9 cellular contexts compared by ENCODE assay signal in genomic region chr10:90288403-90288933, GRCh38.
DNase-seq lines count a peak whose midpoint lies in the region; ATAC-seq, FAIRE-seq and TF ChIP-seq lines count a peak whose summit lies in the region.
"Had no signal": no experiment of that assay in that cellular context is flagged by ENCODE, and none has a peak within 500 bp of the region (broad histone marks: within the 10 kb centered on the region; RNA-seq: fewer than 3 reads in every experiment).

No MANE protein-coding gene starts in this region.

- H3K4me1 ChIP-seq in liver (ENCODE audit: control insufficient read depth in 4 of 4, insufficient read depth in 4 of 4, low read length in 3 of 4), result no peaks in the 10 kb centered on the region

- DNase-seq in DMS53 (lab: John Stamatoyannopoulos, UW) (peak; percentile 33), Kasumi-1 (lab: John Stamatoyannopoulos, UW) (peak; percentile 67 to 80), brain pericyte (ENCODE audit: low read depth, low spot score) (peak; percentile 25), GM12891 (ENCODE audit: insufficient read length, low spot score) (no peak), NCI-H2081 (lab: John Stamatoyannopoulos, UW) (no peak), NCI-H146 (lab: John Stamatoyannopoulos, UW) (no peak)
- DNase-seq: NCI-H526 had no signal

- peak; percentile 46 to 47 for TF ChIP-seq RAD21 in liver (IDR thresholded peaks at IDR 0.05)

- no peak overlapping the region for H3K27ac ChIP-seq in liver (ENCODE audit: low read depth in 1 of 2, low read length in 2 of 2)

- no peak for TF ChIP-seq CTCF in liver (IDR thresholded peaks at IDR 0.05; ENCODE audit: low read depth, low read length, missing input control)

- H3K27me3 ChIP-seq in liver (ENCODE audit: control insufficient read depth in 4 of 4, insufficient read depth in 4 of 4, low read length in 3 of 4), result no peaks in the 10 kb centered on the region

- ATAC-seq in GM19467 (IDR thresholded peaks at IDR 0.05; ENCODE audit: unreplicated experiment), result no peak

- no peak for FAIRE-seq in GM12891 (lab: Jason Lieb, UNC)

- no peak for TF ChIP-seq POLR2A in GM12891 (IDR thresholded peaks at IDR 0.05; ENCODE audit: low read depth, low read length)

- 35% methylated on average over 1 of the region's 1 CpG for WGBS in liver

- no peak overlapping the region for H3K4me3 ChIP-seq in liver (ENCODE audit: low read depth in 1 of 3, low read length in 3 of 3)

- no peak overlapping the region for H3K9ac ChIP-seq in liver (ENCODE audit: low read depth in 1 of 2, low read length in 2 of 2)

- no peaks in the 10 kb centered on the region for H3K9me3 ChIP-seq in liver (ENCODE audit: control insufficient read depth in 4 of 4, low read length in 3 of 4)

- H3K36me3 ChIP-seq in liver (ENCODE audit: control insufficient read depth in 4 of 4, insufficient read depth in 3 of 4, low read depth in 1 of 4, low read length in 3 of 4), result no peaks in the 10 kb centered on the region

TF ChIP-seq in liver, 16 proteins besides CTCF, POLR2A, EP300 and RAD21:
- TF ChIP-seq EGR1 (IDR thresholded peaks at IDR 0.05; ENCODE audit: low read depth in 2 of 2) (no peak), RXRA (IDR thresholded peaks at IDR 0.05) (no peak), ATF3 (IDR thresholded peaks at IDR 0.05) (no peak)
TF ChIP-seq in liver: peak in this region for 0.

TF ChIP-seq in GM12891, 5 proteins besides CTCF, POLR2A, EP300 and RAD21:
- TF ChIP-seq POU2F2 (IDR thresholded peaks at IDR 0.05; ENCODE audit: low read depth, low read length) (no peak), SPI1 (IDR thresholded peaks at IDR 0.05; ENCODE audit: low read depth, low read length) (no peak), TAF1 (IDR thresholded peaks at IDR 0.05; ENCODE audit: low read depth, low read length) (no peak), POLR2AphosphoS5 (IDR thresholded peaks at IDR 0.05; ENCODE audit: low read depth, low read length) (no peak), PAX5 (IDR thresholded peaks at IDR 0.05; ENCODE audit: insufficient read depth, low read length, severe bottlenecking) (no peak)

Comparison
In these comparisons a context has a peak if more than half of its experiments do, and no peak if none do; other contexts are left out.
1. DNase-seq: peak in DMS53 (single experiment), Kasumi-1 (2 of 2) and brain pericyte (single experiment); none in GM12891 (single experiment), NCI-H2081 (0 of 2) and NCI-H146 (single experiment).